ENCODE assay signal across 1 cellular context in genomic region chr22:42872821-42873220, GRCh38.
TF ChIP-seq lines count a peak whose summit lies in the region.

No MANE protein-coding gene starts in this region.

TF ChIP-seq in H1, 55 proteins besides CTCF, POLR2A, EP300 and RAD21:
- TF ChIP-seq SP1 (IDR thresholded peaks at IDR 0.05; ENCODE audit: low read depth, low read length) (no peak), RFX5 (IDR thresholded peaks at IDR 0.05; ENCODE audit: borderline replicate concordance, low read depth, low read length) (no peak), SP4 (IDR thresholded peaks at IDR 0.05; ENCODE audit: low read length) (no peak), KDM5A (IDR thresholded peaks at IDR 0.05; ENCODE audit: low read length) (no peak), PHF8 (conservative IDR thresholded peaks at IDR 0.05; ENCODE audit: low read depth, low read length) (no peak), SAP30 (IDR thresholded peaks at IDR 0.05; ENCODE audit: insufficient read depth, insufficient replicate concordance, low read length) (no peak), CEBPB (IDR thresholded peaks at IDR 0.05; ENCODE audit: low read depth, low read length) (no peak), NRF1 (IDR thresholded peaks at IDR 0.05; ENCODE audit: low read depth, low read length) (no peak), GABPA (IDR thresholded peaks at IDR 0.05; ENCODE audit: borderline replicate concordance, insufficient read depth, low read length) (no peak), TAF1 (IDR thresholded peaks at IDR 0.05; ENCODE audit: low read depth, low read length) (no peak), SIX5 (IDR thresholded peaks at IDR 0.05; ENCODE audit: low read depth, low read length) (no peak), ATF2 (IDR thresholded peaks at IDR 0.05; ENCODE audit: low read length) (no peak), MAFK (IDR thresholded peaks at IDR 0.05; ENCODE audit: low read depth, low read length) (no peak), CBX5 (IDR thresholded peaks at IDR 0.05; ENCODE audit: low read depth, low read length) (no peak)
- TF ChIP-seq, protein P1, sequence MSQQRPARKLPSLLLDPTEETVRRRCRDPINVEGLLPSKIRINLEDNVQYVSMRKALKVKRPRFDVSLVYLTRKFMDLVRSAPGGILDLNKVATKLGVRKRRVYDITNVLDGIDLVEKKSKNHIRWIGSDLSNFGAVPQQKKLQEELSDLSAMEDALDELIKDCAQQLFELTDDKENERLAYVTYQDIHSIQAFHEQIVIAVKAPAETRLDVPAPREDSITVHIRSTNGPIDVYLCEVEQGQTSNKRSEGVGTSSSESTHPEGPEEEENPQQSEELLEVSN (IDR thresholded peaks at IDR 0.05): no peak
TF ChIP-seq in H1: peak in this region for 0.
